1 cellular context compared by ENCODE assay signal in genomic region chr2:177246000-177246399, GRCh38.
TF ChIP-seq lines count a peak whose summit lies in the region.

No MANE protein-coding gene starts in this region.

TF ChIP-seq in K562, 482 proteins besides CTCF, POLR2A, EP300 and RAD21:
- TF ChIP-seq CEBPG (CRISPR knock-in tag; IDR thresholded peaks at IDR 0.05) (0 out of 2 replicates have a peak, but pooled peaks have one; percentile 29), CEBPG (tag; conservative IDR thresholded peaks at IDR 0.05 in 1 of 2, IDR thresholded peaks at IDR 0.05 in 1 of 2) (no peak), ZBTB43 (CRISPR knock-in tag; IDR thresholded peaks at IDR 0.05) (no peak), POLR2AphosphoS2 (IDR thresholded peaks at IDR 0.05; ENCODE audit: low read length) (0 out of 2 replicates have a peak, but pooled peaks have one; percentile 32), PREB (CRISPR knock-in tag; IDR thresholded peaks at IDR 0.05) (0 out of 2 replicates have a peak, but pooled peaks have one; percentile 70), KLF10 (CRISPR knock-in tag; IDR thresholded peaks at IDR 0.05) (no peak), LCOR (CRISPR knock-in tag; IDR thresholded peaks at IDR 0.05) (0 out of 2 replicates have a peak, but pooled peaks have one; percentile 14), PURB (CRISPR knock-in tag; IDR thresholded peaks at IDR 0.05; ENCODE audit: low read depth) (no peak), HNRNPLL (IDR thresholded peaks at IDR 0.05; ENCODE audit: low read depth, low read length, poor library complexity, severe bottlenecking) (peak; percentile 30)
TF ChIP-seq in K562: peak in this region for 5.
